In genomic region chr11:4041731-4042391, GRCh38 we compare ENCODE assay signal across 14 cellular contexts.
"Had no signal": no experiment of that assay in that cellular context is flagged by ENCODE, and none has a peak within 500 bp of the region (broad histone marks: within the 10 kb centered on the region; RNA-seq: fewer than 3 reads in every experiment).

No MANE protein-coding gene starts in this region.

- H3K4me3 ChIP-seq: breast epithelium, colonic mucosa, left ventricle myocardium inferior had no signal

- H3K27ac ChIP-seq: breast epithelium, colonic mucosa, left ventricle myocardium inferior, neutrophil had no signal

- H3K4me1 ChIP-seq: colonic mucosa had no signal

- H3K27me3 ChIP-seq: breast epithelium, colonic mucosa, neutrophil had no signal

- H3K9me3 ChIP-seq: breast epithelium, colonic mucosa, left ventricle myocardium inferior, neutrophil had no signal

- DNase-seq: activated B cell treated with CpG ODN at 0.5 μM for 24 hours; activated CD4-positive, alpha-beta T cell treated with anti-CD3 and anti-CD28 coated beads, Interleukin-2, amount 10 ng/mL, durations not matched to agents 7 days and 5 days; activated naive CD4-positive, alpha-beta T cell treated with anti-CD3 and anti-CD28 coated beads, Interleukin-2, amount 50 U/mL, for 16 hours; amniotic stem cell; colonic mucosa; kidney; left ventricle myocardium inferior; small intestine; stimulated activated naive B cell treated with anti-CD40 and anti-IgM and Interleukin-4, amounts not matched to agents 10 μg/mL and 1 μg/mL and 100 μg/mL, for 72 hours; substantia nigra; T1000; trophoblast cell had no signal

- H3K36me3 ChIP-seq: breast epithelium, colonic mucosa, left ventricle myocardium inferior, neutrophil had no signal
